In genomic region chr21:41939391-41939790, GRCh38 we compare ENCODE assay signal across 26 cellular contexts.
"Had no signal": no experiment of that assay in that cellular context is flagged by ENCODE, and none has a peak within 500 bp of the region (broad histone marks: within the 10 kb centered on the region; RNA-seq: fewer than 3 reads in every experiment).

No MANE protein-coding gene starts in this region.

- H3K9me3 Mint-ChIP-seq: activated CD4-positive, alpha-beta memory T cell treated with anti-CD3 and anti-CD28 coated beads for 36 hours; activated CD4-positive, alpha-beta T cell treated with anti-CD3 and anti-CD28 coated beads, Interleukin-2, amount 10 ng/mL, durations not matched to agents 24 days and 14 days; activated naive CD4-positive, alpha-beta T cell treated with anti-CD3 and anti-CD28 coated beads, Interleukin-2, amount 10 ng/mL, durations not matched to agents 7 days and 5 days; activated naive CD4-positive, alpha-beta T cell treated with anti-CD3 and anti-CD28 coated beads, Interleukin-2, amount 50 U/mL, for 72 hours; activated naive CD8-positive, alpha-beta T cell treated with anti-CD3 and anti-CD28 coated beads, Interleukin-2, amount 10 ng/mL, durations not matched to agents 7 days and 5 days; activated T-cell treated with anti-CD3 and anti-CD28 coated beads, Interleukin-2, amount 50 U/mL, for 72 hours; central memory CD8-positive, alpha-beta T cell had no signal

- H3K27ac Mint-ChIP-seq: activated CD4-positive, alpha-beta memory T cell treated with anti-CD3 and anti-CD28 coated beads for 36 hours; activated CD4-positive, alpha-beta T cell treated with anti-CD3 and anti-CD28 coated beads for 36 hours; activated CD4-positive, alpha-beta T cell treated with anti-CD3 and anti-CD28 coated beads, Interleukin-2, amount 10 ng/mL, durations not matched to agents 24 days and 14 days; activated CD8-positive, alpha-beta memory T cell treated with anti-CD3 and anti-CD28 coated beads, Interleukin-2, amount 10 ng/mL, durations not matched to agents 7 days and 5 days; activated CD8-positive, alpha-beta T cell treated with anti-CD3 and anti-CD28 coated beads, Interleukin-2, amount 10 ng/mL, durations not matched to agents 7 days and 5 days; activated naive CD4-positive, alpha-beta T cell treated with anti-CD3 and anti-CD28 coated beads, Interleukin-2, amount 10 ng/mL, durations not matched to agents 7 days and 5 days; activated naive CD4-positive, alpha-beta T cell treated with anti-CD3 and anti-CD28 coated beads, Interleukin-2, amount 50 U/mL, for 72 hours; activated naive CD8-positive, alpha-beta T cell treated with anti-CD3 and anti-CD28 coated beads, Interleukin-2, amount 10 ng/mL, durations not matched to agents 7 days and 5 days; activated T-cell treated with anti-CD3 and anti-CD28 coated beads, Interleukin-2, amount 50 U/mL, for 72 hours had no signal

- H3K4me3 Mint-ChIP-seq: activated CD4-positive, alpha-beta memory T cell treated with anti-CD3 and anti-CD28 coated beads for 36 hours; activated CD4-positive, alpha-beta T cell treated with anti-CD3 and anti-CD28 coated beads for 36 hours; activated CD4-positive, alpha-beta T cell treated with anti-CD3 and anti-CD28 coated beads, Interleukin-2, amount 10 ng/mL, durations not matched to agents 24 days and 14 days; activated CD8-positive, alpha-beta memory T cell treated with anti-CD3 and anti-CD28 coated beads, Interleukin-2, amount 10 ng/mL, durations not matched to agents 7 days and 5 days; activated CD8-positive, alpha-beta T cell treated with anti-CD3 and anti-CD28 coated beads, Interleukin-2, amount 10 ng/mL, durations not matched to agents 7 days and 5 days; activated naive CD4-positive, alpha-beta T cell treated with anti-CD3 and anti-CD28 coated beads, Interleukin-2, amount 10 ng/mL, durations not matched to agents 7 days and 5 days; activated naive CD8-positive, alpha-beta T cell treated with anti-CD3 and anti-CD28 coated beads, Interleukin-2, amount 10 ng/mL, durations not matched to agents 7 days and 5 days; activated T-cell treated with anti-CD3 and anti-CD28 coated beads, Interleukin-2, amount 50 U/mL, for 72 hours; central memory CD8-positive, alpha-beta T cell had no signal

- H3K9me3 ChIP-seq: esophagus squamous epithelium, gastroesophageal sphincter had no signal

- H3K27ac ChIP-seq: brain microvascular endothelial cell, epithelial cell of prostate, esophagus squamous epithelium, gastroesophageal sphincter had no signal

- H3K27me3 ChIP-seq: brain microvascular endothelial cell, esophagus squamous epithelium, gastroesophageal sphincter had no signal

- DNase-seq: activated CD4-positive, alpha-beta memory T cell treated with anti-CD3 and anti-CD28 coated beads for 36 hours; activated CD4-positive, alpha-beta T cell treated with anti-CD3 and anti-CD28 coated beads for 36 hours; activated CD4-positive, alpha-beta T cell treated with anti-CD3 and anti-CD28 coated beads, Interleukin-2, amount 10 ng/mL, durations not matched to agents 24 days and 14 days; activated CD4-positive, CD25-positive, alpha-beta regulatory T cell; activated CD4-positive, CD25-positive, alpha-beta regulatory T cell treated with anti-CD3 and anti-CD28 coated beads, Interleukin-2, amount 50 U/mL, for 72 hours; activated CD8-positive, alpha-beta memory T cell treated with anti-CD3 and anti-CD28 coated beads, Interleukin-2, amount 10 ng/mL, durations not matched to agents 7 days and 5 days; activated CD8-positive, alpha-beta memory T cell treated with anti-CD3 and anti-CD28 coated beads, Interleukin-2, amount 50 U/mL, for 4 hours; activated CD8-positive, alpha-beta T cell treated with anti-CD3 and anti-CD28 coated beads, Interleukin-2, amount 10 ng/mL, durations not matched to agents 7 days and 5 days; activated gamma-delta T cell; activated naive CD4-positive, alpha-beta T cell; activated naive CD4-positive, alpha-beta T cell treated with anti-CD3 and anti-CD28 coated beads, Interleukin-2, amount 10 ng/mL, durations not matched to agents 7 days and 5 days; activated naive CD8-positive, alpha-beta T cell treated with anti-CD3 and anti-CD28 coated beads, Interleukin-2, amount 10 ng/mL, durations not matched to agents 7 days and 5 days; activated T-cell treated with anti-CD3 and anti-CD28 coated beads, Interleukin-2, amount 50 U/mL, for 1 hour; activated T-cell treated with anti-CD3 and anti-CD28 coated beads, Interleukin-2, amount 50 U/mL, for 72 hours; amniotic stem cell; anterior cingulate cortex; brain microvascular endothelial cell; cortex of kidney; effector CD8-positive, alpha-beta T cell; esophagus squamous epithelium; foreskin melanocyte; T-helper 2 cell had no signal

- H3K27me3 Mint-ChIP-seq: activated CD4-positive, alpha-beta memory T cell treated with anti-CD3 and anti-CD28 coated beads for 36 hours; activated CD4-positive, alpha-beta T cell treated with anti-CD3 and anti-CD28 coated beads for 36 hours had no signal

- H3K36me3 Mint-ChIP-seq: activated CD4-positive, alpha-beta memory T cell treated with anti-CD3 and anti-CD28 coated beads for 36 hours; activated CD8-positive, alpha-beta memory T cell treated with anti-CD3 and anti-CD28 coated beads, Interleukin-2, amount 10 ng/mL, durations not matched to agents 7 days and 5 days; activated naive CD4-positive, alpha-beta T cell treated with anti-CD3 and anti-CD28 coated beads, Interleukin-2, amount 10 ng/mL, durations not matched to agents 7 days and 5 days; activated naive CD4-positive, alpha-beta T cell treated with anti-CD3 and anti-CD28 coated beads, Interleukin-2, amount 50 U/mL, for 72 hours; activated naive CD8-positive, alpha-beta T cell treated with anti-CD3 and anti-CD28 coated beads, Interleukin-2, amount 10 ng/mL, durations not matched to agents 7 days and 5 days had no signal

- ATAC-seq: activated CD4-positive, alpha-beta T cell treated with anti-CD3 and anti-CD28 coated beads for 36 hours; activated CD8-positive, alpha-beta memory T cell treated with anti-CD3 and anti-CD28 coated beads, Interleukin-2, amount 10 ng/mL, durations not matched to agents 7 days and 5 days; activated CD8-positive, alpha-beta T cell treated with anti-CD3 and anti-CD28 coated beads, Interleukin-2, amount 10 ng/mL, durations not matched to agents 7 days and 5 days; activated naive CD4-positive, alpha-beta T cell treated with anti-CD3 and anti-CD28 coated beads, Interleukin-2, amount 50 U/mL, for 72 hours; activated T-cell treated with anti-CD3 and anti-CD28 coated beads, Interleukin-2, amount 50 U/mL, for 72 hours; gastroesophageal sphincter had no signal

- H3K4me1 Mint-ChIP-seq: activated CD4-positive, alpha-beta T cell treated with anti-CD3 and anti-CD28 coated beads for 36 hours; activated CD4-positive, alpha-beta T cell treated with anti-CD3 and anti-CD28 coated beads, Interleukin-2, amount 10 ng/mL, durations not matched to agents 24 days and 14 days; activated CD8-positive, alpha-beta memory T cell treated with anti-CD3 and anti-CD28 coated beads, Interleukin-2, amount 10 ng/mL, durations not matched to agents 7 days and 5 days; activated naive CD4-positive, alpha-beta T cell treated with anti-CD3 and anti-CD28 coated beads, Interleukin-2, amount 10 ng/mL, durations not matched to agents 7 days and 5 days; central memory CD8-positive, alpha-beta T cell had no signal

- H3K4me3 ChIP-seq: esophagus squamous epithelium, gastroesophageal sphincter had no signal
